7 cellular contexts compared by ENCODE assay signal in genomic region chr17:30831663-30832437, GRCh38. TPM values are rescaled to one million over a fixed set of nuclear protein-coding genes. Genes with fewer than 3 reads are reported as not detected.
A peak's percentile ranks its signal among the peaks of the same experiment; 100 is the strongest.
DNase-seq lines count a peak whose midpoint lies in the region; ATAC-seq and TF ChIP-seq lines count a peak whose summit lies in the region.

A gene with protein sequence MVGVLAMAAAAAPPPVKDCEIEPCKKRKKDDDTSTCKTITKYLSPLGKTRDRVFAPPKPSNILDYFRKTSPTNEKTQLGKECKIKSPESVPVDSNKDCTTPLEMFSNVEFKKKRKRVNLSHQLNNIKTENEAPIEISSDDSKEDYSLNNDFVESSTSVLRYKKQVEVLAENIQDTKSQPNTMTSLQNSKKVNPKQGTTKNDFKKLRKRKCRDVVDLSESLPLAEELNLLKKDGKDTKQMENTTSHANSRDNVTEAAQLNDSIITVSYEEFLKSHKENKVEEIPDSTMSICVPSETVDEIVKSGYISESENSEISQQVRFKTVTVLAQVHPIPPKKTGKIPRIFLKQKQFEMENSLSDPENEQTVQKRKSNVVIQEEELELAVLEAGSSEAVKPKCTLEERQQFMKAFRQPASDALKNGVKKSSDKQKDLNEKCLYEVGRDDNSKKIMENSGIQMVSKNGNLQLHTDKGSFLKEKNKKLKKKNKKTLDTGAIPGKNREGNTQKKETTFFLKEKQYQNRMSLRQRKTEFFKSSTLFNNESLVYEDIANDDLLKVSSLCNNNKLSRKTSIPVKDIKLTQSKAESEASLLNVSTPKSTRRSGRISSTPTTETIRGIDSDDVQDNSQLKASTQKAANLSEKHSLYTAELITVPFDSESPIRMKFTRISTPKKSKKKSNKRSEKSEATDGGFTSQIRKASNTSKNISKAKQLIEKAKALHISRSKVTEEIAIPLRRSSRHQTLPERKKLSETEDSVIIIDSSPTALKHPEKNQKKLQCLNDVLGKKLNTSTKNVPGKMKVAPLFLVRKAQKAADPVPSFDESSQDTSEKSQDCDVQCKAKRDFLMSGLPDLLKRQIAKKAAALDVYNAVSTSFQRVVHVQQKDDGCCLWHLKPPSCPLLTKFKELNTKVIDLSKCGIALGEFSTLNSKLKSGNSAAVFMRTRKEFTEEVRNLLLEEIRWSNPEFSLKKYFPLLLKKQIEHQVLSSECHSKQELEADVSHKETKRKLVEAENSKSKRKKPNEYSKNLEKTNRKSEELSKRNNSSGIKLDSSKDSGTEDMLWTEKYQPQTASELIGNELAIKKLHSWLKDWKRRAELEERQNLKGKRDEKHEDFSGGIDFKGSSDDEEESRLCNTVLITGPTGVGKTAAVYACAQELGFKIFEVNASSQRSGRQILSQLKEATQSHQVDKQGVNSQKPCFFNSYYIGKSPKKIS (N-terminal part only) (plus strand): TSS chr17:30831966. CDS start chr17:30832348, 382 bp downstream.

- no peaks in the 10 kb centered on the region for H3K27me3 ChIP-seq in kidney epithelial cell (ENCODE audit: control insufficient read depth, insufficient read depth, low read length)

- ATAC-seq in GM18511 (IDR thresholded peaks at IDR 0.05; ENCODE audit: unreplicated experiment) (peak; percentile 71), HG03432 (IDR thresholded peaks at IDR 0.05; ENCODE audit: unreplicated experiment) (peak; percentile 82)

- no peaks in the 10 kb centered on the region for H3K36me3 ChIP-seq in kidney epithelial cell (ENCODE audit: control insufficient read depth, insufficient read depth, low read length)

- no peak for TF ChIP-seq CTCF in kidney epithelial cell (IDR thresholded peaks at IDR 0.05; ENCODE audit: insufficient read depth, low read length, poor library complexity, severe bottlenecking)

- DNase-seq in NCI-H510A treated with DMSO at 0.1 percent for 48 hours (lab: John Stamatoyannopoulos, UW) (peak; percentile 80), cerebellum (ENCODE audit: low spot score) (peak; percentile 89), kidney epithelial cell (ENCODE audit: low read depth) (peak; percentile 79)
- peak; percentile 89 for DNase-seq in activated CD4-positive, CD25-positive, alpha-beta regulatory T cell treated with anti-CD3 and anti-CD28 coated beads, Interleukin-2, amount 50 U/mL, for 72 hours
- peak; percentile 72 to 84 for DNase-seq in stimulated activated CD4-positive, alpha-beta T cell treated with anti-CD3 and anti-CD28 coated beads, Interleukin-15, amount 100 ng/mL, for 1 hour (ENCODE audit: low read depth in 1 of 2, low spot score in 1 of 2)

- peak within 1 kb of the TSS; percentile 57 for H3K4me3 ChIP-seq in kidney epithelial cell (ENCODE audit: low read depth, low read length)

RNA-seq across cellular contexts. Expression of the gene that starts here (rescaled TPM):
- 11.2 TPM for total RNA-seq in cerebellum
- 2.8 and 3.8 TPM in 2 replicates for total RNA-seq in kidney epithelial cell

Comparison
In these comparisons a context has a peak if more than half of its experiments do, and no peak if none do; other contexts are left out.
1. Peak in every context shown above with its lines: DNase-seq, ATAC-seq and H3K4me3 ChIP-seq.